Comparison of ENCODE assay signal across 19 cellular contexts in genomic region chr11:127056338-127056971, GRCh38. TPM values are rescaled to one million over a fixed set of nuclear protein-coding genes. Genes with fewer than 3 reads are reported as not detected.
DNase-seq lines count a peak whose midpoint lies in the region; ATAC-seq lines count a peak whose summit lies in the region.
"Had no signal": no experiment of that assay in that cellular context is flagged by ENCODE, and none has a peak within 500 bp of the region (broad histone marks: within the 10 kb centered on the region; RNA-seq: fewer than 3 reads in every experiment).

No MANE protein-coding gene starts in this region.

- no peaks in the 10 kb centered on the region for H3K79me2 ChIP-seq in mesendoderm (ENCODE audit: control insufficient read depth, insufficient read depth, low read length)
- H3K79me2 ChIP-seq: parathyroid adenoma had no signal

- no peak overlapping the region for H3K9ac ChIP-seq in mesendoderm (ENCODE audit: low read length)
- H3K9ac ChIP-seq: parathyroid adenoma had no signal

- ATAC-seq in GM18868 (IDR thresholded peaks at IDR 0.05; ENCODE audit: unreplicated experiment), result no peak
- ATAC-seq: PC-3 had no signal

- H3K4me1 ChIP-seq in mesendoderm (ENCODE audit: control insufficient read depth, low read depth, low read length), result no peaks in the 10 kb centered on the region
- H3K4me1 ChIP-seq: ascending aorta, Caco-2, parathyroid adenoma, transverse colon had no signal

- H3K27me3 ChIP-seq in H7 (ENCODE audit: control insufficient read depth, insufficient read depth, low read length), result no peaks in the 10 kb centered on the region
- no peaks in the 10 kb centered on the region for H3K27me3 ChIP-seq in mesendoderm (ENCODE audit: insufficient read depth, low read length, poor library complexity)
- H3K27me3 ChIP-seq: ascending aorta, transverse colon had no signal

- H3K18ac ChIP-seq in mesendoderm (ENCODE audit: low read length), result no peak overlapping the region

- no peak overlapping the region for H2BK120ac ChIP-seq in mesendoderm (ENCODE audit: low read depth, low read length)

- no peak overlapping the region for H3K27ac ChIP-seq in mesendoderm (ENCODE audit: low read depth, low read length)
- H3K27ac ChIP-seq: ascending aorta, parathyroid adenoma, transverse colon had no signal

- WGBS in mesendoderm (ENCODE audit: extremely low coverage, insufficient coverage, low lambda C conversion rate), result no CpG with 5 or more reads among the region's 6 CpGs

- no peak overlapping the region for H4K8ac ChIP-seq in mesendoderm (ENCODE audit: low read depth, low read length)

- DNase-seq in NCI-H187 (lab: John Stamatoyannopoulos, UW), result peak; percentile 8 to 21
- DNase-seq in NCI-H187 treated with DMSO at 0.1 percent for 48 hours (lab: John Stamatoyannopoulos, UW), result no peak
- DNase-seq in H7, result peak; percentile 32
- DNase-seq in RKO (ENCODE audit: low spot score), result peak; percentile 4
- DNase-seq in mesendoderm, result peak; percentile 10
- DNase-seq in T-helper 2 cell, result no peak
- no peak for DNase-seq in T-helper 1 cell
- DNase-seq: activated CD4-positive, alpha-beta T cell treated with anti-CD3 and anti-CD28 coated beads, Interleukin-2, amount 50 U/mL, for 48 hours; activated effector memory CD4-positive, alpha-beta T cell treated with Interleukin-2 at 50 U/mL for 16 hours; Caco-2; H9; PC-3; stimulated activated CD8-positive, alpha-beta memory T cell treated with anti-CD3 and anti-CD28 coated beads, Interleukin-4, amount 100 ng/mL, for 48 hours; T-helper 9 cell; transverse colon had no signal

- H3K4me2 ChIP-seq in mesendoderm (ENCODE audit: low read length), result no peak overlapping the region

- H3K4me3 ChIP-seq in H7 (ENCODE audit: insufficient read depth, low read depth, low read length) (no peak overlapping the region), mesendoderm (ENCODE audit: low read length) (no peak overlapping the region)
- H3K4me3 ChIP-seq: ascending aorta, transverse colon had no signal

- no peak overlapping the region for H3K4ac ChIP-seq in mesendoderm (ENCODE audit: low read depth, low read length)

- no peaks in the 10 kb centered on the region for H3K79me1 ChIP-seq in mesendoderm (ENCODE audit: low read length)

- no peak overlapping the region for H2BK5ac ChIP-seq in mesendoderm (ENCODE audit: low read length)

- H3K23ac ChIP-seq in mesendoderm (ENCODE audit: low read length), result no peak overlapping the region

- no peak overlapping the region for H2AK5ac ChIP-seq in mesendoderm (ENCODE audit: low read length)

- no peak overlapping the region for H3K56ac ChIP-seq in mesendoderm (ENCODE audit: low read length)

- H2BK15ac ChIP-seq in mesendoderm (replicated peaks; ENCODE audit: low read depth), result no peak overlapping the region

- H3K36me3 ChIP-seq in H7 (replicated peaks; ENCODE audit: control insufficient read depth, insufficient read depth, low read length) (no peaks in the 10 kb centered on the region), mesendoderm (ENCODE audit: control insufficient read depth, insufficient read depth, low read length) (no peaks in the 10 kb centered on the region)
- H3K36me3 ChIP-seq: ascending aorta, transverse colon had no signal

- no peak overlapping the region for H4K5ac ChIP-seq in mesendoderm (ENCODE audit: low read length)

RNA-seq across cellular contexts. Expression of gene KIRREL3, which starts 55.9 kb away (rescaled TPM):
- total RNA-seq in H7 (2014; rRNA removed; shearing (Covaris generic)), result 0.10 and 0.55 TPM in 2 replicates
- 0.03 TPM for polyA plus RNA-seq in mesendoderm (2013, experiment 1 of 2)
- 0.01 TPM for polyA plus RNA-seq in mesendoderm (2013, experiment 2 of 2)
- total RNA-seq: ascending aorta, Caco-2, dermis microvascular lymphatic vessel endothelial cell had no signal

Comparison
In these comparisons a context has a peak if more than half of its experiments do, and no peak if none do; other contexts are left out.
1. DNase-seq: peak in NCI-H187 (2 of 2), H7 (single experiment), RKO (single experiment) and mesendoderm (single experiment); none in NCI-H187 treated with DMSO at 0.1 percent for 48 hours (single experiment), T-helper 2 cell (0 of 5) and T-helper 1 cell (0 of 5).